1 cellular context compared by ENCODE assay signal in genomic region chr19:48934837-48935236, GRCh38.
TF ChIP-seq lines count a peak whose summit lies in the region.

No MANE protein-coding gene starts in this region.

TF ChIP-seq in H1, 55 proteins besides CTCF, POLR2A, EP300 and RAD21:
- TF ChIP-seq, protein P1, sequence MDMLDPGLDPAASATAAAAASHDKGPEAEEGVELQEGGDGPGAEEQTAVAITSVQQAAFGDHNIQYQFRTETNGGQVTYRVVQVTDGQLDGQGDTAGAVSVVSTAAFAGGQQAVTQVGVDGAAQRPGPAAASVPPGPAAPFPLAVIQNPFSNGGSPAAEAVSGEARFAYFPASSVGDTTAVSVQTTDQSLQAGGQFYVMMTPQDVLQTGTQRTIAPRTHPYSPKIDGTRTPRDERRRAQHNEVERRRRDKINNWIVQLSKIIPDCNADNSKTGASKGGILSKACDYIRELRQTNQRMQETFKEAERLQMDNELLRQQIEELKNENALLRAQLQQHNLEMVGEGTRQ (IDR thresholded peaks at IDR 0.05; ENCODE audit: low read length), result no peak
- TF ChIP-seq JUND (IDR thresholded peaks at IDR 0.05; ENCODE audit: low read length) (no peak), TCF12 (IDR thresholded peaks at IDR 0.05; ENCODE audit: low read depth, low read length) (no peak), KDM5A (IDR thresholded peaks at IDR 0.05; ENCODE audit: low read length) (no peak), SP4 (IDR thresholded peaks at IDR 0.05; ENCODE audit: low read length) (no peak), TBP (IDR thresholded peaks at IDR 0.05; ENCODE audit: low read depth, low read length) (no peak), RBBP5 (IDR thresholded peaks at IDR 0.05; ENCODE audit: borderline replicate concordance, low read depth, low read length) (no peak), RFX5 (IDR thresholded peaks at IDR 0.05; ENCODE audit: borderline replicate concordance, low read depth, low read length) (no peak), EGR1 (IDR thresholded peaks at IDR 0.05; ENCODE audit: borderline replicate concordance, low read depth, low read length) (no peak), SIRT6 (IDR thresholded peaks at IDR 0.05; ENCODE audit: low read length) (no peak), SP1 (IDR thresholded peaks at IDR 0.05; ENCODE audit: low read depth, low read length) (no peak), E2F6 (IDR thresholded peaks at IDR 0.05) (no peak), ZNF274 (IDR thresholded peaks at IDR 0.05; ENCODE audit: borderline replicate concordance, extremely low read depth, low read length) (no peak), RNF2 (IDR thresholded peaks at IDR 0.05; ENCODE audit: borderline replicate concordance, low read depth, low read length, missing control alignments, poor library complexity, severe bottlenecking) (no peak)
